Comparison of ENCODE assay signal across 1 cellular context in genomic region chr16:20946015-20946629, GRCh38.
TF ChIP-seq lines count a peak whose summit lies in the region.

No MANE protein-coding gene starts in this region.

TF ChIP-seq in K562, 482 proteins besides CTCF, POLR2A, EP300 and RAD21 (continued from another document):
- TF ChIP-seq JUND (IDR thresholded peaks at IDR 0.05; ENCODE audit: borderline replicate concordance, low read depth, low read length) (no peak), JUND (tag; IDR thresholded peaks at IDR 0.05; ENCODE audit: borderline replicate concordance, low read depth, low read length) (no peak), ZNF766 (CRISPR knock-in tag; conservative IDR thresholded peaks at IDR 0.05) (peak; percentile 79), YBX1 (IDR thresholded peaks at IDR 0.05) (no peak), ZNF274 (IDR thresholded peaks at IDR 0.05; ENCODE audit: borderline replicate concordance, low read depth, low read length) (no peak)
TF ChIP-seq in K562: peak in this region for 25.
